10 cellular contexts compared by ENCODE assay signal in the genomic region with DNA sequence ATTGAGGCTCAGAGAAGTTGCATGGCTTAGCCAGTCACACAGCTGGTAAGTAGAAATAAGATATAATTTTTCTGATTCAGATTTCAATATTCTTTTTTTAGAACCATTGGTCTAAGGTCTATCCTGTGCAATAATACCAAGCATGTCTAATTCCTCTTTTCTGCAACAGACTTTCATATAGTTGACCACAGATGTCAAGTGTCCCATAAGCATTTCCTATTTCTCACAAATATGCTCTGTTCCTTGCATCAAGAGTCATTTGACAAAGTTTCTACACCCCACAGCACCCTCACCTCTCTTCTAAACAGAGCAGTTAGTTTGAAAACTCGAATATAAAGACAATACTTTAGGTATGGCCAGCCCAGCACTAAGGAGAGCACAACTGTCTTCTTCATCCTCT.
DNase-seq lines count a peak whose midpoint lies in the region; ATAC-seq and TF ChIP-seq lines count a peak whose summit lies in the region.
"Had no signal": no experiment of that assay in that cellular context is flagged by ENCODE, and none has a peak within 500 bp of the region (broad histone marks: within the 10 kb centered on the region; RNA-seq: fewer than 3 reads in every experiment).

No MANE protein-coding gene starts in this region.

- no peak for TF ChIP-seq CTCF in HL-60 (IDR thresholded peaks at IDR 0.05; ENCODE audit: insufficient read depth, low read length)

- peaks cover 27% of the 10 kb centered on the region for H3K4me1 Mint-ChIP-seq in stimulated activated memory B cell treated with anti-CD40 and anti-IgM and Interleukin-4, amounts not matched to agents 10 μg/mL and 1 μg/mL and 100 μg/mL, for 72 hours

- no peaks in the 10 kb centered on the region for H3K9me3 Mint-ChIP-seq in stimulated activated memory B cell treated with anti-CD40 and anti-IgM and Interleukin-4, amounts not matched to agents 10 μg/mL and 1 μg/mL and 100 μg/mL, for 72 hours

- peak overlapping the region; percentile 94 for H3K27ac ChIP-seq in HL-60 (replicated peaks)

- peaks cover 18% of the 10 kb centered on the region for H3K27me3 Mint-ChIP-seq in stimulated activated memory B cell treated with anti-CD40 and anti-IgM and Interleukin-4, amounts not matched to agents 10 μg/mL and 1 μg/mL and 100 μg/mL, for 72 hours

- no peak overlapping the region for H3K4me3 Mint-ChIP-seq in stimulated activated memory B cell treated with anti-CD40 and anti-IgM and Interleukin-4, amounts not matched to agents 10 μg/mL and 1 μg/mL and 100 μg/mL, for 72 hours

- H3K4me3 ChIP-seq in HL-60 (replicated peaks; ENCODE audit: insufficient read depth, low read length) = no peak overlapping the region

- DNase-seq in HL-60 (ENCODE audit: low read depth in 1 of 2, low spot score in 1 of 2) (peak; percentile 1 to 75), anterior cingulate cortex (lab: John Stamatoyannopoulos, UW) (no peak), UCSD-AML1 (lab: John Stamatoyannopoulos, UW; ENCODE audit: unreplicated experiment) (no peak), EL (no peak)
- DNase-seq: DMS 273 treated with DMSO at 0.1 percent for 48 hours, SK-N-SH had no signal

- no peaks in the 10 kb centered on the region for H3K36me3 Mint-ChIP-seq in stimulated activated memory B cell treated with anti-CD40 and anti-IgM and Interleukin-4, amounts not matched to agents 10 μg/mL and 1 μg/mL and 100 μg/mL, for 72 hours

- ATAC-seq in GM18870 (IDR thresholded peaks at IDR 0.05; ENCODE audit: unreplicated experiment) (peak; percentile 68), HG02642 (IDR thresholded peaks at IDR 0.05; ENCODE audit: poor library complexity, unreplicated experiment) (peak; percentile 53)
- ATAC-seq in stimulated activated memory B cell treated with anti-CD40 and anti-IgM and Interleukin-4, amounts not matched to agents 10 μg/mL and 1 μg/mL and 100 μg/mL, for 72 hours = peak; percentile 91
- ATAC-seq: HepG2 had no signal

- no peaks in the 10 kb centered on the region for H3K27me3 ChIP-seq in HL-60 (ENCODE audit: insufficient read depth, poor library complexity, severe bottlenecking)

- H3K27ac Mint-ChIP-seq in stimulated activated memory B cell treated with anti-CD40 and anti-IgM and Interleukin-4, amounts not matched to agents 10 μg/mL and 1 μg/mL and 100 μg/mL, for 72 hours = peak overlapping the region; percentile 50

Comparison
In these comparisons a context has a peak if more than half of its experiments do, and no peak if none do; other contexts are left out.
1. DNase-seq: peak in HL-60 (2 of 2); none in anterior cingulate cortex (0 of 58), UCSD-AML1 (single experiment) and EL (single experiment).
2. Peak in every context shown above with its lines, with median percentiles within 50 percentile points of each other: ATAC-seq.